21 cellular contexts compared by ENCODE assay signal in the genomic region with DNA sequence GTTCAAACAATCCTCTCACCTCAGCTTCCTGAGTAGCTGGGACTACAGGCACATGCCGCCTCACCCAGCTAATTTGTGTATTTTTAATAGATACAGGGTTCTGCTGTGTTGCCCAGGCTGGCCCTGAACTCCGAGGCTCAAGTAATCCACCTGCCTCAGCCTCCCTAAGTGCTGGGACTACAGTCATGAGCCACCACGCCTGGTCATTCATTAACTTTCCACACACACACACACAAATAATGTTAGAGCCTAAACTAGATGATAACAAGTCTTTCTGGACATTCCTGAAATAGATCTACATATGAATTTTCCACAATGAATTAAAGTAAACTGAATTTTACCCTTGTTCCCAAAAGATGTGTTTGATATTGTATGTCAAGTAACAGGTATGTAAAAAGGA.
DNase-seq lines count a peak whose midpoint lies in the region; ATAC-seq and TF ChIP-seq lines count a peak whose summit lies in the region.
"Had no signal": no experiment of that assay in that cellular context is flagged by ENCODE, and none has a peak within 500 bp of the region (broad histone marks: within the 10 kb centered on the region; RNA-seq: fewer than 3 reads in every experiment).

No MANE protein-coding gene starts in this region.

- POLR2A ChIA-PET in OCI-LY7 (lab: Charles Lee) = interaction anchor here (1.0 kb wide), 1 partner anchor 9 kb away, joined by 5 read pairs; no protein-coding TSS in a partner anchor

- peaks cover 3% of the 10 kb centered on the region for H3K9me3 Mint-ChIP-seq in endodermal cell
- H3K9me3 Mint-ChIP-seq: GM23338 had no signal

- peak overlapping the region; percentile 21 for H3K27ac Mint-ChIP-seq in endodermal cell
- H3K27ac Mint-ChIP-seq: CD14-positive monocyte; CD4-positive, alpha-beta T cell; CD8-positive, alpha-beta memory T cell; GM23338; HFFc6 had no signal

- H3K36me3 Mint-ChIP-seq in endodermal cell (ENCODE audit: low read depth) = peaks cover 42% of the 10 kb centered on the region
- H3K36me3 Mint-ChIP-seq: CD14-positive monocyte; CD8-positive, alpha-beta memory T cell had no signal

- no peaks in the 10 kb centered on the region for H3K27me3 ChIP-seq in endodermal cell (ENCODE audit: control insufficient read depth, insufficient read depth, low read length, poor library complexity, severe bottlenecking)
- H3K27me3 ChIP-seq: BE2C; BLaER1 treated with 17β-estradiol and CSF1 and Interleukin-3, amounts not matched to agents 10 nM and 100 nM had no signal

- H3K27ac ChIP-seq in OCI-LY7 (ENCODE audit: low read depth, low read length, poor library complexity, severe bottlenecking) (no peak overlapping the region), endodermal cell (ENCODE audit: low read depth, low read length) (no peak overlapping the region)
- H3K27ac ChIP-seq: A549; BLaER1 treated with 17β-estradiol and CSF1 and Interleukin-3, amounts not matched to agents 10 nM and 100 nM had no signal

- H3K27me3 Mint-ChIP-seq in endodermal cell (ENCODE audit: insufficient read depth) = no peaks in the 10 kb centered on the region
- H3K27me3 Mint-ChIP-seq: CD4-positive, alpha-beta T cell had no signal

- no peaks in the 10 kb centered on the region for H3K9me2 ChIP-seq in OCI-LY7 (ENCODE audit: insufficient read depth, low read length)

- peak overlapping the region; percentile 71; the same call in 1 of the 2 replicates for H2AFZ ChIP-seq in OCI-LY7 (ENCODE audit: low read length)
- H2AFZ ChIP-seq: GM23338 had no signal

- no peaks in the 10 kb centered on the region for H4K20me1 ChIP-seq in OCI-LY7 (ENCODE audit: insufficient read depth, low read length)
- H4K20me1 ChIP-seq: BLaER1 treated with 17β-estradiol and CSF1 and Interleukin-3, amounts not matched to agents 10 nM and 100 nM had no signal

- CTCF ChIA-PET in OCI-LY7 (lab: Charles Lee; ENCODE audit: unreplicated experiment) = no interaction called here

- H3K36me3 ChIP-seq in OCI-LY7 (ENCODE audit: insufficient read depth, low read length) = no peaks in the 10 kb centered on the region; the same call in 1 of the 2 replicates
- H3K36me3 ChIP-seq in endodermal cell (ENCODE audit: control insufficient read depth, insufficient read depth, low read length) = peaks cover 14% of the 10 kb centered on the region
- H3K36me3 ChIP-seq: BE2C; BLaER1 treated with 17β-estradiol and CSF1 and Interleukin-3, amounts not matched to agents 10 nM and 100 nM; HAP-1 had no signal

- no TSS peak for BruUV-seq in OCI-LY7 (replicated peaks; lab: Mats Ljungman, UMichigan)

- no peak overlapping the region for H3K9ac ChIP-seq in endodermal cell (ENCODE audit: extremely low read depth, low read length, poor library complexity, severe bottlenecking)
- H3K9ac ChIP-seq: BLaER1 treated with 17β-estradiol and CSF1 and Interleukin-3, amounts not matched to agents 10 nM and 100 nM had no signal

- DNase-seq in OCI-LY7 (ENCODE audit: low spot score) (no peak), endodermal cell (no peak), kidney tubule cell (ENCODE audit: low spot score) (peak; percentile 38), renal cortical epithelial cell (ENCODE audit: low read depth) (peak; percentile 48), Right ventricle myocardium inferior (ENCODE audit: missing footprints) (no peak)
- DNase-seq: 8988T; ACHN; AML-193; BE2C; CD4-positive, alpha-beta T cell; CD8-positive, alpha-beta memory T cell; DMS 273 treated with DMSO at 0.1 percent for 48 hours; DND-41; HFFc6 had no signal

- H3K9me3 ChIP-seq in OCI-LY7 (ENCODE audit: low read length) (peaks cover 27% of the 10 kb centered on the region; the same call in 1 of the 2 replicates), endodermal cell (ENCODE audit: control insufficient read depth, low read length) (no peaks in the 10 kb centered on the region)
- H3K9me3 ChIP-seq: BE2C; BLaER1 treated with 17β-estradiol and CSF1 and Interleukin-3, amounts not matched to agents 10 nM and 100 nM; HAP-1 had no signal

- intact Hi-C loops in OCI-LY7 (cut with micrococcal nuclease; ENCODE audit: unreplicated experiment) = no loop called here
- intact Hi-C loops in Right ventricle myocardium inferior (cut with DNase I) = no loop called here

- H3K4me3 ChIP-seq in OCI-LY7 (ENCODE audit: low read depth, low read length, poor library complexity, severe bottlenecking) (no peak overlapping the region), endodermal cell (ENCODE audit: low read length) (no peak overlapping the region)
- H3K4me3 ChIP-seq: A549; BLaER1 treated with 17β-estradiol and CSF1 and Interleukin-3, amounts not matched to agents 10 nM and 100 nM; GM23338; HAP-1 had no signal

- ATAC-seq in Right ventricle myocardium inferior (no peak), GM21576 (IDR thresholded peaks at IDR 0.05; ENCODE audit: unreplicated experiment) (no peak), HG03280 (IDR thresholded peaks at IDR 0.05; ENCODE audit: unreplicated experiment) (no peak)
- ATAC-seq: A549, GM23338 had no signal

- no peak overlapping the region for H3K4me3 Mint-ChIP-seq in endodermal cell
- H3K4me3 Mint-ChIP-seq: CD14-positive monocyte; CD4-positive, alpha-beta T cell; CD8-positive, alpha-beta memory T cell; GM23338; HFFc6 had no signal

- 92% methylated on average over 3 of the region's 3 CpGs; no CpG with 5 or more reads in 1 of the 2 experiments for WGBS in endodermal cell (ENCODE audit: insufficient coverage in 1 of 2, insufficient read length in 1 of 2), 2 experiments

- H3K4me1 Mint-ChIP-seq in endodermal cell = no peaks in the 10 kb centered on the region
- H3K4me1 Mint-ChIP-seq: CD14-positive monocyte; CD8-positive, alpha-beta memory T cell had no signal

- H3K79me2 ChIP-seq in OCI-LY7 (ENCODE audit: insufficient read depth, low read depth, low read length) = no peaks in the 10 kb centered on the region

- H3K4me1 ChIP-seq in OCI-LY7 (ENCODE audit: insufficient read depth, low read length, poor library complexity, severe bottlenecking) (no peaks in the 10 kb centered on the region), endodermal cell (ENCODE audit: control insufficient read depth, insufficient read depth, low read length) (no peaks in the 10 kb centered on the region)
- H3K4me1 ChIP-seq: A549; BE2C; BLaER1 treated with 17β-estradiol and CSF1 and Interleukin-3, amounts not matched to agents 10 nM and 100 nM; HAP-1 had no signal

- no peak overlapping the region for H3K4me2 ChIP-seq in OCI-LY7 (ENCODE audit: low read length)
- H3K4me2 ChIP-seq: A549; BLaER1 treated with 17β-estradiol and CSF1 and Interleukin-3, amounts not matched to agents 10 nM and 100 nM; GM23338 had no signal

- no peak for TF ChIP-seq CTCF in OCI-LY7 (conservative IDR thresholded peaks at IDR 0.05; ENCODE audit: low read length)
- no peak for TF ChIP-seq CTCF in endodermal cell (conservative IDR thresholded peaks at IDR 0.05)

Comparison
In these comparisons a context has a peak if more than half of its experiments do, and no peak if none do; other contexts are left out.
1. DNase-seq: peak in kidney tubule cell (single experiment) and renal cortical epithelial cell (single experiment); none in OCI-LY7 (single experiment), endodermal cell (single experiment) and Right ventricle myocardium inferior (single experiment).